ENCODE assay signal across 8 cellular contexts in genomic region chr3:150547045-150547753, GRCh38. TPM values are rescaled to one million over a fixed set of nuclear protein-coding genes. Genes with fewer than 3 reads are reported as not detected.
DNase-seq lines count a peak whose midpoint lies in the region; ATAC-seq, FAIRE-seq and TF ChIP-seq lines count a peak whose summit lies in the region.

No MANE protein-coding gene starts in this region.

- H3K4ac ChIP-seq in mesenchymal stem cell (ENCODE audit: low read depth in 1 of 2, low read length in 2 of 2): peak overlapping the region; percentile 79 to 91

- H3F3A ChIP-seq in Loucy (ENCODE audit: low read depth): no peaks in the 10 kb centered on the region

- no peaks in the 10 kb centered on the region for H3K27me3 ChIP-seq in Caco-2 (replicated peaks; ENCODE audit: control insufficient read depth, insufficient read depth, low read length)
- H3K27me3 ChIP-seq in Loucy (ENCODE audit: insufficient read depth, low read length, poor library complexity, severe bottlenecking): no peaks in the 10 kb centered on the region
- no peaks in the 10 kb centered on the region for H3K27me3 ChIP-seq in GM12878 (replicated peaks in 1 of 2; ENCODE audit: control insufficient read depth in 2 of 2, insufficient read depth in 2 of 2, low read length in 1 of 2)
- no peaks in the 10 kb centered on the region for H3K27me3 ChIP-seq in mesenchymal stem cell (ENCODE audit: control insufficient read depth in 1 of 2, insufficient read depth in 1 of 2, low read length in 2 of 2)

- H3K18ac ChIP-seq in mesenchymal stem cell (ENCODE audit: low read depth in 1 of 2, low read length in 2 of 2): no peak overlapping the region

- peak overlapping the region; percentile 99 for H2AK5ac ChIP-seq in mesenchymal stem cell (ENCODE audit: low read length, severe bottlenecking)

- H4K8ac ChIP-seq in mesenchymal stem cell (ENCODE audit: low read length): peak overlapping the region; percentile 79

- H3K9me3 Mint-ChIP-seq in Caco-2 (ENCODE audit: unreplicated experiment): no peaks in the 10 kb centered on the region

- H2BK120ac ChIP-seq in mesenchymal stem cell (ENCODE audit: low read depth, low read length): peak overlapping the region; percentile 76

- H3K4me1 ChIP-seq in Caco-2: peaks cover 11% of the 10 kb centered on the region
- peaks cover 52% of the 10 kb centered on the region for H3K4me1 ChIP-seq in Loucy (ENCODE audit: insufficient read depth, low read length, poor library complexity, severe bottlenecking)
- H3K4me1 ChIP-seq in GM12878 (ENCODE audit: control insufficient read depth, insufficient read depth, low read length): peaks cover 3% of the 10 kb centered on the region; the same call in 1 of the 2 replicates
- no peaks in the 10 kb centered on the region for H3K4me1 ChIP-seq in mesenchymal stem cell (ENCODE audit: control insufficient read depth, insufficient read depth, low read depth, low read length)

- in situ Hi-C loops in GM12878 (cut with MboI): loop anchor here (10.0 to 25.0 kb wide), 2 partner anchors 590 to 728 kb away; partner anchors contain the start of gene P2RY14

- H3K14ac ChIP-seq in mesenchymal stem cell (ENCODE audit: low read length in 2 of 2): no peak overlapping the region

- WGBS in GM12878 (ENCODE audit: insufficient coverage, insufficient replicate concordance, low lambda C conversion rate, missing lambda C conversion rate): under 1% methylated on average over 7 of the region's 7 CpGs
- 41% methylated on average over 4 of the region's 7 CpGs for WGBS in mesenchymal stem cell

- TF ChIP-seq RAD21 in GM12878 (IDR thresholded peaks at IDR 0.05; ENCODE audit: insufficient read depth, low read depth, low read length): no peak

- ATAC-seq in GM12878 (no peak), GM21367 (IDR thresholded peaks at IDR 0.05; ENCODE audit: unreplicated experiment) (no peak), GM18867 (IDR thresholded peaks at IDR 0.05; ENCODE audit: unreplicated experiment) (no peak), HG03108 (IDR thresholded peaks at IDR 0.05; ENCODE audit: unreplicated experiment) (no peak)

- TF ChIP-seq EP300 in GM12878 (IDR thresholded peaks at IDR 0.05; ENCODE audit: borderline replicate concordance in 1 of 2, control insufficient read depth in 1 of 2, low read depth in 2 of 2, low read length in 2 of 2): no peak

- POLR2A ChIA-PET in Caco-2 (lab: Charles Lee): interaction anchor here (0.6 to 1.3 kb wide), 7 partner anchors 15 to 485 kb away, joined by 3 to 6 read pairs (median 3); partner anchors contain the start of genes ERICH6, SELENOT and TSC22D2
- POLR2A ChIA-PET in GM12878 (lab: Charles Lee): interaction anchor here (0.6 to 4.1 kb wide), 15 partner anchors 9 to 217 kb away, joined by 3 to 33 read pairs (median 4); partner anchors contain the start of genes SELENOT and SIAH2

- H3K4me3 ChIP-seq in Caco-2 (ENCODE audit: low read depth, low read length) (peak overlapping the region; percentile 72), Loucy (ENCODE audit: low read length, poor library complexity, severe bottlenecking) (peak overlapping the region; percentile 98), GM12878 (peak overlapping the region; percentile 97), mesenchymal stem cell (ENCODE audit: insufficient read depth in 1 of 2, low read depth in 1 of 2, low read length in 2 of 2) (peak overlapping the region; percentile 59 to 94)

- intact Hi-C loops in Caco-2 (cut with micrococcal nuclease; ENCODE audit: unreplicated experiment): no loop called here
- intact Hi-C loops in GM12878 (cut with micrococcal nuclease; ENCODE audit: unreplicated experiment): loop anchor here (2.0 to 5.0 kb wide), 4 partner anchors 52 to 216 kb away; partner anchors contain the start of genes SIAH2 and TSC22D2
- intact Hi-C loops in posterior cingulate gyrus (cut with DNase I): loop anchor here (5.0 kb wide), 1 partner anchor 155 kb away; the partner anchor contains the start of gene ERICH6

- H3K4me2 ChIP-seq in Loucy (ENCODE audit: low read depth, low read length, poor library complexity, severe bottlenecking) (peak overlapping the region; percentile 98), GM12878 (ENCODE audit: control insufficient read depth, insufficient read depth) (peak overlapping the region; percentile 73), mesenchymal stem cell (ENCODE audit: low read length, poor library complexity, severe bottlenecking) (peak overlapping the region; percentile 91)

- H2BK12ac ChIP-seq in mesenchymal stem cell (ENCODE audit: low read length in 2 of 2): no peak overlapping the region

- no peak overlapping the region for H3K23ac ChIP-seq in mesenchymal stem cell (ENCODE audit: low read length in 2 of 2)

- SMC1A ChIA-PET in GM12878 (lab: Charles Lee; ENCODE audit: uncharacterized antibody, unreplicated experiment): interaction anchor here (0.7 to 3.4 kb wide), 6 partner anchors 41 to 157 kb away, joined by 3 to 11 read pairs (median 4); partner anchors contain the start of genes ERICH6 and SELENOT

- H3K36me3 ChIP-seq in Caco-2 (ENCODE audit: control insufficient read depth, insufficient read depth, low read length): peaks cover 3% of the 10 kb centered on the region; the same call in 1 of the 2 replicates
- peaks cover under 1% of the 10 kb centered on the region; the same call in 1 of the 2 replicates for H3K36me3 ChIP-seq in Loucy (ENCODE audit: insufficient read depth, low read length)
- H3K36me3 ChIP-seq in GM12878 (ENCODE audit: control insufficient read depth in 2 of 2, insufficient read depth in 2 of 2, low read length in 1 of 2): no peaks in the 10 kb centered on the region; a peak in 1 of 4 replicates
- peaks cover 0 to 30% of the 10 kb centered on the region in 2 experiments for H3K36me3 ChIP-seq in mesenchymal stem cell (ENCODE audit: control insufficient read depth in 1 of 2, insufficient read depth in 2 of 2, low read depth in 1 of 2, low read length in 2 of 2)

- H3K79me2 ChIP-seq in Loucy (ENCODE audit: insufficient read depth, low read length): peaks cover 94% of the 10 kb centered on the region
- H3K79me2 ChIP-seq in GM12878 (ENCODE audit: control insufficient read depth, insufficient read depth, low read length): peaks cover 89% of the 10 kb centered on the region

- no peak for TF ChIP-seq POLR2A in GM12878 (IDR thresholded peaks at IDR 0.05; ENCODE audit: low read depth, low read length)

- RAD21 ChIA-PET in GM12878 (lab: Charles Lee; ENCODE audit: unreplicated experiment): interaction anchor here (0.6 to 4.8 kb wide), 10 partner anchors 10 to 216 kb away, joined by 3 to 25 read pairs (median 4); partner anchors contain the start of genes ERICH6, SELENOT and SIAH2

- H3K27me3 Mint-ChIP-seq in Caco-2 (ENCODE audit: insufficient read depth, unreplicated experiment): no peaks in the 10 kb centered on the region

- no peak overlapping the region for H4K91ac ChIP-seq in mesenchymal stem cell (ENCODE audit: low read length)

- no peak for FAIRE-seq in GM12878 (lab: Jason Lieb, UNC)

- peak overlapping the region; percentile 92 for H2AFZ ChIP-seq in Loucy (ENCODE audit: low read length)
- peak overlapping the region; percentile 97 for H2AFZ ChIP-seq in GM12878 (ENCODE audit: control insufficient read depth, low read depth, low read length)
- H2AFZ ChIP-seq in mesenchymal stem cell (ENCODE audit: low read depth, low read length): peak overlapping the region; percentile 42

- peak overlapping the region; percentile 87 for H3K4me3 Mint-ChIP-seq in Caco-2 (ENCODE audit: unreplicated experiment)

- no peak overlapping the region for H2BK15ac ChIP-seq in mesenchymal stem cell (ENCODE audit: low read depth, poor library complexity, severe bottlenecking)

- peaks cover 6% of the 10 kb centered on the region for H3K4me1 Mint-ChIP-seq in Caco-2 (ENCODE audit: low read depth, unreplicated experiment)

- no peaks in the 10 kb centered on the region for H3K9me2 ChIP-seq in Loucy (replicated peaks; ENCODE audit: low read depth, low read length)

- TF ChIP-seq CTCF in Caco-2 (IDR thresholded peaks at IDR 0.05; ENCODE audit: insufficient read depth in 1 of 2, low read depth in 1 of 2, low read length in 1 of 2, severe bottlenecking in 1 of 2, unreplicated experiment in 1 of 2): no peak
- TF ChIP-seq CTCF in Loucy (conservative IDR thresholded peaks at IDR 0.05; ENCODE audit: low read length): no peak
- TF ChIP-seq CTCF in GM12878 (IDR thresholded peaks at IDR 0.05 in 2 of 3, conservative IDR thresholded peaks at IDR 0.05 in 1 of 3; ENCODE audit: control insufficient read depth in 2 of 3, extremely low read depth in 1 of 3, insufficient read depth in 1 of 3, low read depth in 3 of 3, low read length in 3 of 3): no peak

- DNase-seq in Caco-2 (peak in 1 of 2 experiments; percentile 4), GM12878 (ENCODE audit: low read depth, low spot score) (no peak), mesenchymal stem cell (peak; percentile 32), posterior cingulate gyrus (no peak)

- H3K9me3 ChIP-seq in Caco-2 (no peaks in the 10 kb centered on the region), Loucy (ENCODE audit: insufficient read depth, low read depth, low read length) (no peaks in the 10 kb centered on the region), GM12878 (replicated peaks; ENCODE audit: control insufficient read depth, insufficient read depth, low read length) (no peaks in the 10 kb centered on the region), mesenchymal stem cell (ENCODE audit: control insufficient read depth, low read length) (no peaks in the 10 kb centered on the region)

- H2BK5ac ChIP-seq in mesenchymal stem cell (ENCODE audit: low read depth, low read length, poor library complexity, severe bottlenecking): peak overlapping the region; percentile 76

- peaks cover 5% of the 10 kb centered on the region for H3K79me1 ChIP-seq in mesenchymal stem cell (replicated peaks; ENCODE audit: low read length, poor library complexity, severe bottlenecking)

- H4K20me1 ChIP-seq in Loucy (ENCODE audit: insufficient read depth, low read length, poor library complexity, severe bottlenecking) (peaks cover 56% of the 10 kb centered on the region), GM12878 (ENCODE audit: control insufficient read depth, insufficient read depth) (no peaks in the 10 kb centered on the region)

- H3K27ac ChIP-seq in GM12878 (ENCODE audit: control insufficient read depth, insufficient read depth): peak overlapping the region; percentile 96
- H3K27ac ChIP-seq in mesenchymal stem cell (ENCODE audit: low read length, poor library complexity, severe bottlenecking): peak overlapping the region; percentile 96

- peak overlapping the region; percentile 92 for H3K9ac ChIP-seq in Loucy (ENCODE audit: low read depth, low read length, poor library complexity, severe bottlenecking)
- H3K9ac ChIP-seq in GM12878 (ENCODE audit: control insufficient read depth, insufficient read depth, low read length): peak overlapping the region; percentile 89
- peak overlapping the region; percentile 94 for H3K9ac ChIP-seq in mesenchymal stem cell (ENCODE audit: low read length)

- H3K36me3 Mint-ChIP-seq in Caco-2 (ENCODE audit: insufficient read depth, unreplicated experiment): peaks cover 60% of the 10 kb centered on the region

- CTCF ChIA-PET in Caco-2 (lab: Charles Lee) (no interaction called here), GM12878 (lab: Yijun Ruan, JAX) (interaction anchor here (0.7 to 1.0 kb wide), 3 partner anchors 42 to 50 kb away, joined by 3 read pairs; no protein-coding TSS in a partner anchor)

- TSS peak; percentile 81 for BruUV-seq in Caco-2 (replicated peaks; lab: Mats Ljungman, UMichigan)
- TSS peak; percentile 91 for BruUV-seq in GM12878 (replicated peaks; lab: Mats Ljungman, UMichigan)

- H3K27ac Mint-ChIP-seq in Caco-2 (ENCODE audit: unreplicated experiment): peak overlapping the region; percentile 99

RNA-seq across cellular contexts. Expression of gene EIF2A, which starts 0.6 kb away (rescaled TPM):
- total RNA-seq in Caco-2 (2022) (97.1 and 103 TPM in 2 replicates), GM12878 (2014; rRNA removed) (143 and 185 TPM in 2 replicates), GM12878 (2014; rRNA removed; fragmentation: Illumina TruSeq; extraction: Trizol) (201 and 206 TPM in 2 replicates), GM12878 (2021) (112 and 121 TPM in 2 replicates)
- total RNA-seq in GM12878 (2013; cell fraction: nucleolus; rRNA removed): 239 and 247 TPM in 2 replicates
- 260 TPM for polyA plus RNA-seq in GM12878 (2011; ENCODE audit: low read depth)
- polyA plus RNA-seq in GM12878 (2011; rRNA removed) (181 and 301 TPM in 2 replicates), GM12878 (2014; fragmentation: Illumina TruSeq; extraction: Trizol) (211 and 313 TPM in 2 replicates), GM12878 (2014; fragmentation: Nextera tagmentation; extraction: Ambion mirVana) (100 to 1,000 TPM; 126 to 130 TPM), GM12878 (2014; rRNA removed) (111 and 155 TPM in 2 replicates), GM12878 (2016; fragmentation: Nextera tagmentation; extraction: Ambion mirVana) (10 to 100 TPM; 85.4 to 86.1 TPM)
- 120 and 133 TPM in 2 replicates for polyA plus RNA-seq in GM12878 (2011; cell fraction: cytosol; rRNA removed)
- polyA plus RNA-seq in GM12878 (2011; cell fraction: nucleus; rRNA removed): 94.7 and 96.7 TPM in 2 replicates
- 134 and 147 TPM in 2 replicates for polyA plus RNA-seq in GM12878 (2012)
- polyA minus RNA-seq in GM12878 (2011; rRNA and poly(A)+ RNA removed): 219 and 229 TPM in 2 replicates
- polyA minus RNA-seq in GM12878 (2011; cell fraction: cytosol; rRNA and poly(A)+ RNA removed): 47.3 and 73.6 TPM in 2 replicates
- 42.4 and 73.2 TPM in 2 replicates for polyA minus RNA-seq in GM12878 (2011; cell fraction: nucleus; rRNA and poly(A)+ RNA removed)
- polyA plus RNA-seq in mesenchymal stem cell (2013, experiment 1 of 2): 84.8 TPM
- polyA plus RNA-seq in mesenchymal stem cell (2013, experiment 2 of 2): 82.4 TPM

RNA-seq across cellular contexts. Expression of gene SERP1, which starts 0.9 kb away (rescaled TPM):
- total RNA-seq in Caco-2 (2022): 89.4 and 90.8 TPM in 2 replicates
- total RNA-seq in GM12878 (2013; cell fraction: nucleolus; rRNA removed): 90.4 and 104 TPM in 2 replicates
- total RNA-seq in GM12878 (2014; rRNA removed): 145 and 157 TPM in 2 replicates
- total RNA-seq in GM12878 (2014; rRNA removed; fragmentation: Illumina TruSeq; extraction: Trizol): 76.5 and 77.7 TPM in 2 replicates
- 93.6 and 97.6 TPM in 2 replicates for total RNA-seq in GM12878 (2021)
- 80.0 TPM for polyA plus RNA-seq in GM12878 (2011; ENCODE audit: low read depth)
- polyA plus RNA-seq in GM12878 (2011; rRNA removed): 67.2 and 112 TPM in 2 replicates
- 50.0 and 89.7 TPM in 2 replicates for polyA plus RNA-seq in GM12878 (2011; cell fraction: cytosol; rRNA removed)
- polyA plus RNA-seq in GM12878 (2011; cell fraction: nucleus; rRNA removed): 48.0 and 48.1 TPM in 2 replicates
- polyA plus RNA-seq in GM12878 (2012): 125 and 132 TPM in 2 replicates
- 72.5 and 82.5 TPM in 2 replicates for polyA plus RNA-seq in GM12878 (2014; fragmentation: Illumina TruSeq; extraction: Trizol)
- polyA plus RNA-seq in GM12878 (2014; fragmentation: Nextera tagmentation; extraction: Ambion mirVana): 10 to 100 TPM; 31.1 to 46.7 TPM
- 192 and 218 TPM in 2 replicates for polyA plus RNA-seq in GM12878 (2014; rRNA removed)
- 100 to 1,000 TPM; 221 to 242 TPM for polyA plus RNA-seq in GM12878 (2016; fragmentation: Nextera tagmentation; extraction: Ambion mirVana)
- polyA minus RNA-seq in GM12878 (2011; rRNA and poly(A)+ RNA removed): 31.8 and 39.4 TPM in 2 replicates
- polyA minus RNA-seq in GM12878 (2011; cell fraction: cytosol; rRNA and poly(A)+ RNA removed): 34.9 and 40.1 TPM in 2 replicates
- 54.2 and 71.5 TPM in 2 replicates for polyA minus RNA-seq in GM12878 (2011; cell fraction: nucleus; rRNA and poly(A)+ RNA removed)
- 102 TPM for polyA plus RNA-seq in mesenchymal stem cell (2013, experiment 1 of 2)
- 107 TPM for polyA plus RNA-seq in mesenchymal stem cell (2013, experiment 2 of 2)

RNA-seq across cellular contexts. Expression of gene SELENOT, which starts 55.9 kb away (rescaled TPM):
- total RNA-seq in Caco-2 (2022): 121 and 124 TPM in 2 replicates
- total RNA-seq in GM12878 (2013; cell fraction: nucleolus; rRNA removed): 80.1 and 88.1 TPM in 2 replicates
- total RNA-seq in GM12878 (2014; rRNA removed): 234 and 236 TPM in 2 replicates
- 87.7 and 89.4 TPM in 2 replicates for total RNA-seq in GM12878 (2014; rRNA removed; fragmentation: Illumina TruSeq; extraction: Trizol)
- 111 and 113 TPM in 2 replicates for total RNA-seq in GM12878 (2021)
- polyA plus RNA-seq in GM12878 (2011; ENCODE audit: low read depth): 62.6 TPM
- polyA plus RNA-seq in GM12878 (2011; rRNA removed): 722 and 768 TPM in 2 replicates
- 492 and 659 TPM in 2 replicates for polyA plus RNA-seq in GM12878 (2011; cell fraction: cytosol; rRNA removed)
- 155 and 277 TPM in 2 replicates for polyA plus RNA-seq in GM12878 (2011; cell fraction: nucleus; rRNA removed)
- 82.2 and 102 TPM in 2 replicates for polyA plus RNA-seq in GM12878 (2012)
- 221 and 236 TPM in 2 replicates for polyA plus RNA-seq in GM12878 (2014; fragmentation: Illumina TruSeq; extraction: Trizol)
- polyA plus RNA-seq in GM12878 (2014; fragmentation: Nextera tagmentation; extraction: Ambion mirVana): 100 to 1,000 TPM; 323 to 593 TPM
- polyA plus RNA-seq in GM12878 (2014; rRNA removed): 149 and 160 TPM in 2 replicates
- polyA plus RNA-seq in GM12878 (2016; fragmentation: Nextera tagmentation; extraction: Ambion mirVana): 100 to 1,000 TPM; 285 to 289 TPM
- polyA minus RNA-seq in GM12878 (2011; rRNA and poly(A)+ RNA removed): 644 and 784 TPM in 2 replicates
- 90.9 and 99.9 TPM in 2 replicates for polyA minus RNA-seq in GM12878 (2011; cell fraction: cytosol; rRNA and poly(A)+ RNA removed)
- polyA minus RNA-seq in GM12878 (2011; cell fraction: nucleus; rRNA and poly(A)+ RNA removed): 73.4 and 77.1 TPM in 2 replicates
- 60.1 TPM for polyA plus RNA-seq in mesenchymal stem cell (2013, experiment 1 of 2)
- 64.9 TPM for polyA plus RNA-seq in mesenchymal stem cell (2013, experiment 2 of 2)

Comparison
In these comparisons a context has a peak if more than half of its experiments do, and no peak if none do; other contexts are left out.
1. H2AFZ ChIP-seq: peak in every context shown above with its lines; median percentile 97 in GM12878; 92 in Loucy; 42 in mesenchymal stem cell.